In genomic region chr5:55222819-55223124, GRCh38 we compare ENCODE assay signal across 19 cellular contexts. TPM values are rescaled to one million over a fixed set of nuclear protein-coding genes. Genes with fewer than 3 reads are reported as not detected.
DNase-seq lines count a peak whose midpoint lies in the region; ATAC-seq and TF ChIP-seq lines count a peak whose summit lies in the region.
"Had no signal": no experiment of that assay in that cellular context is flagged by ENCODE, and none has a peak within 500 bp of the region (broad histone marks: within the 10 kb centered on the region; RNA-seq: fewer than 3 reads in every experiment).

No MANE protein-coding gene starts in this region.

- peaks cover 70% of the 10 kb centered on the region for H3K27me3 ChIP-seq in CD8-positive, alpha-beta T cell (ENCODE audit: insufficient read depth, low read length)
- H3K27me3 ChIP-seq in thyroid gland: no peaks in the 10 kb centered on the region
- H3K27me3 ChIP-seq: testis had no signal

- no peaks in the 10 kb centered on the region for H3K36me3 Mint-ChIP-seq in CD8-positive, alpha-beta T cell
- H3K36me3 Mint-ChIP-seq in neural crest cell (ENCODE audit: low read depth): peaks cover 2% of the 10 kb centered on the region

- in situ Hi-C loops in GM13977 (cut with MboI; ENCODE audit: low pct_unique_long_range_greater_than_20kb, low sequenced_read_pairs, unreplicated experiment): no loop called here

- CTCF ChIA-PET in CD8-positive, alpha-beta T cell (lab: Charles Lee): no interaction called here

- ATAC-seq in CD8-positive, alpha-beta T cell: no peak
- no peak for ATAC-seq in HG02798 (IDR thresholded peaks at IDR 0.05; ENCODE audit: poor library complexity, unreplicated experiment)
- ATAC-seq: activated CD4-positive, CD25-positive, alpha-beta regulatory T cell treated with anti-CD3 and anti-CD28 coated beads, Interleukin-2, amount 50 U/mL, for 24 hours had no signal

- H3K4me3 Mint-ChIP-seq in CD8-positive, alpha-beta T cell: peak overlapping the region; percentile 60
- H3K4me3 Mint-ChIP-seq in neural crest cell: peak overlapping the region; percentile 32

- no peak for DNase-seq in CD8-positive, alpha-beta T cell
- DNase-seq in GM13977 (ENCODE audit: low spot score) (peak; percentile 37), coronary artery (ENCODE audit: low spot score) (no peak), neural crest cell (ENCODE audit: low read depth, low spot score) (no peak), thyroid gland (no peak)
- no peak for DNase-seq in stimulated activated CD4-positive, alpha-beta T cell treated with anti-CD3 and anti-CD28 coated beads, Interleukin-15, amount 100 ng/mL, for 24 hours
- DNase-seq: effector CD4-positive, alpha-beta T cell; HFFc6; Kasumi-1; NCI-H146; NCI-H510A; PC-9; SW 1271; testis had no signal

- H3K27me3 Mint-ChIP-seq in CD8-positive, alpha-beta T cell (ENCODE audit: low read depth): peaks cover 75% of the 10 kb centered on the region
- peaks cover 95% of the 10 kb centered on the region for H3K27me3 Mint-ChIP-seq in neural crest cell (ENCODE audit: low read depth)

- H3K4me3 ChIP-seq in CD8-positive, alpha-beta T cell (ENCODE audit: low read depth, low read length): no peak overlapping the region
- H3K4me3 ChIP-seq in coronary artery: peak overlapping the region; percentile 38
- no peak overlapping the region for H3K4me3 ChIP-seq in thyroid gland (replicated peaks in 1 of 3)
- H3K4me3 ChIP-seq: PC-9, testis had no signal

- intact Hi-C loops in CD8-positive, alpha-beta T cell (cut with DNase I, micrococcal nuclease): no loop called here
- intact Hi-C loops in thyroid gland (cut with DNase I): loop anchor here (10.0 kb wide), 1 partner anchor 82 kb away; the partner anchor contains the start of genes DHX29 and MTREX

- no peak overlapping the region for H3K27ac Mint-ChIP-seq in CD8-positive, alpha-beta T cell
- no peak overlapping the region for H3K27ac Mint-ChIP-seq in neural crest cell (ENCODE audit: unreplicated experiment)
- H3K27ac Mint-ChIP-seq: HFFc6 had no signal

- H3K36me3 ChIP-seq in CD8-positive, alpha-beta T cell (ENCODE audit: insufficient read depth, low read length): no peaks in the 10 kb centered on the region
- no peaks in the 10 kb centered on the region for H3K36me3 ChIP-seq in thyroid gland
- H3K36me3 ChIP-seq: BLaER1 treated with 17β-estradiol and CSF1 and Interleukin-3, amounts not matched to agents 10 nM and 100 nM had no signal

- no peak overlapping the region for H3K27ac ChIP-seq in CD8-positive, alpha-beta T cell (ENCODE audit: low read depth, low read length)
- H3K27ac ChIP-seq in coronary artery (no peak overlapping the region), thyroid gland (no peak overlapping the region)
- H3K27ac ChIP-seq: BLaER1 treated with 17β-estradiol and CSF1 and Interleukin-3, amounts not matched to agents 10 nM and 100 nM; HL-60; PC-9; testis had no signal

- H3K4me1 ChIP-seq in CD8-positive, alpha-beta T cell (ENCODE audit: insufficient read depth, low read length): peaks cover 43% of the 10 kb centered on the region
- H3K4me1 ChIP-seq in thyroid gland: peaks cover 28 to 42% of the 10 kb centered on the region in 2 donors

- no peaks in the 10 kb centered on the region for H3K9me3 ChIP-seq in CD8-positive, alpha-beta T cell (ENCODE audit: low read length)
- H3K9me3 ChIP-seq in thyroid gland: no peaks in the 10 kb centered on the region
- H3K9me3 ChIP-seq: testis had no signal

- peaks cover 35% of the 10 kb centered on the region for H3K4me1 Mint-ChIP-seq in CD8-positive, alpha-beta T cell (ENCODE audit: low read depth)
- H3K4me1 Mint-ChIP-seq in neural crest cell: peaks cover 24% of the 10 kb centered on the region

- no peak for TF ChIP-seq POLR2A in thyroid gland (IDR thresholded peaks at IDR 0.05)

- POLR2A ChIA-PET in CD8-positive, alpha-beta T cell (lab: Charles Lee): interaction anchor here (2.8 kb wide), 1 partner anchor 10 kb away, joined by 15 read pairs; the partner anchor contains the start of gene CCNO

- no peaks in the 10 kb centered on the region for H3K9me3 Mint-ChIP-seq in CD8-positive, alpha-beta T cell
- H3K9me3 Mint-ChIP-seq in neural crest cell: no peaks in the 10 kb centered on the region
- H3K9me3 Mint-ChIP-seq: HFFc6 had no signal

- no peak for TF ChIP-seq CTCF in CD8-positive, alpha-beta T cell (IDR thresholded peaks at IDR 0.05)
- TF ChIP-seq CTCF in GM13977 (IDR thresholded peaks at IDR 0.05; ENCODE audit: extremely low read depth, insufficient read depth, missing control alignments) (no peak), coronary artery (IDR thresholded peaks at IDR 0.05) (no peak), neural crest cell (conservative IDR thresholded peaks at IDR 0.05) (no peak), thyroid gland (IDR thresholded peaks at IDR 0.05) (no peak)

- 64 to 65% methylated on average over 9 of the region's 9 CpGs for WGBS in thyroid gland, 2 donors

RNA-seq across cellular contexts. Expression of gene MCIDAS, which starts 4.3 kb away (rescaled TPM):
- total RNA-seq in CD8-positive, alpha-beta T cell: not detected
- total RNA-seq in neural crest cell: not detected in 2 replicates
- total RNA-seq in thyroid gland: 1 to 10 TPM in 3 of 4 donors, under 1 TPM in 1; 0.71 to 2.7 (median 2.5) TPM
- total RNA-seq: fibroblast of villous mesenchyme, HFFc6 had no signal

RNA-seq across cellular contexts. Expression of gene CCNO, which starts 10.6 kb away (rescaled TPM):
- not detected for total RNA-seq in CD8-positive, alpha-beta T cell
- 0.28 TPM in 1 of 2 replicates, not detected in the other for total RNA-seq in neural crest cell
- total RNA-seq in thyroid gland: 10 to 100 TPM in 3 of 4 donors, 1 to 10 TPM in 1; 9.7 to 14.7 (median 11.7) TPM
- total RNA-seq: fibroblast of villous mesenchyme had no signal

RNA-seq across cellular contexts. Expression of gene CDC20B, which starts 49.8 kb away (rescaled TPM):
- not detected for total RNA-seq in CD8-positive, alpha-beta T cell
- total RNA-seq in neural crest cell (not detected in 2 replicates), thyroid gland (not detected)
- total RNA-seq: fibroblast of villous mesenchyme, PC-9 had no signal
